3 cellular contexts compared by ENCODE assay signal in the genomic region with DNA sequence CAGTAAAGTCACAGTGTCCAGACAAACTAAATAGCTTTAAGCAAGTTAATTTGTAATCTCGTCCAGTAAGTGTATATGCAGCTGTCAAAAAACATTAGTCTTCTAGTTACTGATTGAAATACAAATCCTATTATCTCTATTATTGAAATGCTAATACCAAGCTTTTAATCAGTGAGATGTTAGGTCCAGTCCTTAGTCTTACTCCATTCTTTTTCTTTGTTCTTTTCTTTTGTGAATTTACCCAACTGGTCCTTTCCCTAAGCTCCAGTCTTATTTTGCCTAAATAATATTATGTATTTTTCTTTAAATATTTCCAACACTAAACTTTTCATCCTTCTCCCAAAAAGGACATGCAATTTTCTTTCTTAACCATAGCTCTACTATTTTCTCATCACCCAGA.
A peak's percentile ranks its signal among the peaks of the same experiment; 100 is the strongest.
TF ChIP-seq lines count a peak whose summit lies in the region.

No MANE protein-coding gene starts in this region.

TF ChIP-seq in SK-N-SH treated with all-trans-retinoic acid at 6 μM for 48 hours, 23 proteins besides CTCF, POLR2A, EP300 and RAD21:
- peak; percentile 49; the same call in 1 of the 2 replicates for TF ChIP-seq ISL1 (CRISPR knock-in tag; IDR thresholded peaks at IDR 0.05)
- TF ChIP-seq, protein P1, sequence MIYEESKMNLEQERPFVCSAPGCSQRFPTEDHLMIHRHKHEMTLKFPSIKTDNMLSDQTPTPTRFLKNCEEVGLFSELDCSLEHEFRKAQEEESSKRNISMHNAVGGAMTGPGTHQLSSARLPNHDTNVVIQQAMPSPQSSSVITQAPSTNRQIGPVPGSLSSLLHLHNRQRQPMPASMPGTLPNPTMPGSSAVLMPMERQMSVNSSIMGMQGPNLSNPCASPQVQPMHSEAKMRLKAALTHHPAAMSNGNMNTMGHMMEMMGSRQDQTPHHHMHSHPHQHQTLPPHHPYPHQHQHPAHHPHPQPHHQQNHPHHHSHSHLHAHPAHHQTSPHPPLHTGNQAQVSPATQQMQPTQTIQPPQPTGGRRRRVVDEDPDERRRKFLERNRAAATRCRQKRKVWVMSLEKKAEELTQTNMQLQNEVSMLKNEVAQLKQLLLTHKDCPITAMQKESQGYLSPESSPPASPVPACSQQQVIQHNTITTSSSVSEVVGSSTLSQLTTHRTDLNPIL (CRISPR knock-in tag; IDR thresholded peaks at IDR 0.05; ENCODE audit: low read depth): no peak

TF ChIP-seq in SK-N-SH, 30 proteins besides CTCF, POLR2A, EP300 and RAD21:
- TF ChIP-seq TEAD4 (IDR thresholded peaks at IDR 0.05; ENCODE audit: borderline replicate concordance, insufficient read depth) (no peak), RCOR1 (IDR thresholded peaks at IDR 0.05; ENCODE audit: low read length) (no peak), TAF1 (IDR thresholded peaks at IDR 0.05; ENCODE audit: borderline replicate concordance, low read depth, low read length) (no peak), FOXJ3 (CRISPR knock-in tag; IDR thresholded peaks at IDR 0.05) (no peak), RFX5 (IDR thresholded peaks at IDR 0.05; ENCODE audit: low read length) (no peak), CHD2 (IDR thresholded peaks at IDR 0.05; ENCODE audit: low read length, partially characterized antibody) (no peak), NFIC (IDR thresholded peaks at IDR 0.05; ENCODE audit: borderline replicate concordance) (no peak), SIN3A (IDR thresholded peaks at IDR 0.05; ENCODE audit: borderline replicate concordance, low read depth, low read length) (no peak), ELF1 (IDR thresholded peaks at IDR 0.05) (no peak)
- TF ChIP-seq, protein P2, sequence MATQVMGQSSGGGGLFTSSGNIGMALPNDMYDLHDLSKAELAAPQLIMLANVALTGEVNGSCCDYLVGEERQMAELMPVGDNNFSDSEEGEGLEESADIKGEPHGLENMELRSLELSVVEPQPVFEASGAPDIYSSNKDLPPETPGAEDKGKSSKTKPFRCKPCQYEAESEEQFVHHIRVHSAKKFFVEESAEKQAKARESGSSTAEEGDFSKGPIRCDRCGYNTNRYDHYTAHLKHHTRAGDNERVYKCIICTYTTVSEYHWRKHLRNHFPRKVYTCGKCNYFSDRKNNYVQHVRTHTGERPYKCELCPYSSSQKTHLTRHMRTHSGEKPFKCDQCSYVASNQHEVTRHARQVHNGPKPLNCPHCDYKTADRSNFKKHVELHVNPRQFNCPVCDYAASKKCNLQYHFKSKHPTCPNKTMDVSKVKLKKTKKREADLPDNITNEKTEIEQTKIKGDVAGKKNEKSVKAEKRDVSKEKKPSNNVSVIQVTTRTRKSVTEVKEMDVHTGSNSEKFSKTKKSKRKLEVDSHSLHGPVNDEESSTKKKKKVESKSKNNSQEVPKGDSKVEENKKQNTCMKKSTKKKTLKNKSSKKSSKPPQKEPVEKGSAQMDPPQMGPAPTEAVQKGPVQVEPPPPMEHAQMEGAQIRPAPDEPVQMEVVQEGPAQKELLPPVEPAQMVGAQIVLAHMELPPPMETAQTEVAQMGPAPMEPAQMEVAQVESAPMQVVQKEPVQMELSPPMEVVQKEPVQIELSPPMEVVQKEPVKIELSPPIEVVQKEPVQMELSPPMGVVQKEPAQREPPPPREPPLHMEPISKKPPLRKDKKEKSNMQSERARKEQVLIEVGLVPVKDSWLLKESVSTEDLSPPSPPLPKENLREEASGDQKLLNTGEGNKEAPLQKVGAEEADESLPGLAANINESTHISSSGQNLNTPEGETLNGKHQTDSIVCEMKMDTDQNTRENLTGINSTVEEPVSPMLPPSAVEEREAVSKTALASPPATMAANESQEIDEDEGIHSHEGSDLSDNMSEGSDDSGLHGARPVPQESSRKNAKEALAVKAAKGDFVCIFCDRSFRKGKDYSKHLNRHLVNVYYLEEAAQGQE (IDR thresholded peaks at IDR 0.05; ENCODE audit: low read depth, low read length): no peak
- TF ChIP-seq, protein P3, sequence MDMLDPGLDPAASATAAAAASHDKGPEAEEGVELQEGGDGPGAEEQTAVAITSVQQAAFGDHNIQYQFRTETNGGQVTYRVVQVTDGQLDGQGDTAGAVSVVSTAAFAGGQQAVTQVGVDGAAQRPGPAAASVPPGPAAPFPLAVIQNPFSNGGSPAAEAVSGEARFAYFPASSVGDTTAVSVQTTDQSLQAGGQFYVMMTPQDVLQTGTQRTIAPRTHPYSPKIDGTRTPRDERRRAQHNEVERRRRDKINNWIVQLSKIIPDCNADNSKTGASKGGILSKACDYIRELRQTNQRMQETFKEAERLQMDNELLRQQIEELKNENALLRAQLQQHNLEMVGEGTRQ (IDR thresholded peaks at IDR 0.05; ENCODE audit: borderline replicate concordance, low read depth, low read length): no peak

TF ChIP-seq in GM12878, 131 proteins besides CTCF, POLR2A, EP300 and RAD21 (continues in another document):
- TF ChIP-seq, protein P4, sequence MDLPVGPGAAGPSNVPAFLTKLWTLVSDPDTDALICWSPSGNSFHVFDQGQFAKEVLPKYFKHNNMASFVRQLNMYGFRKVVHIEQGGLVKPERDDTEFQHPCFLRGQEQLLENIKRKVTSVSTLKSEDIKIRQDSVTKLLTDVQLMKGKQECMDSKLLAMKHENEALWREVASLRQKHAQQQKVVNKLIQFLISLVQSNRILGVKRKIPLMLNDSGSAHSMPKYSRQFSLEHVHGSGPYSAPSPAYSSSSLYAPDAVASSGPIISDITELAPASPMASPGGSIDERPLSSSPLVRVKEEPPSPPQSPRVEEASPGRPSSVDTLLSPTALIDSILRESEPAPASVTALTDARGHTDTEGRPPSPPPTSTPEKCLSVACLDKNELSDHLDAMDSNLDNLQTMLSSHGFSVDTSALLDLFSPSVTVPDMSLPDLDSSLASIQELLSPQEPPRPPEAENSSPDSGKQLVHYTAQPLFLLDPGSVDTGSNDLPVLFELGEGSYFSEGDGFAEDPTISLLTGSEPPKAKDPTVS (IDR thresholded peaks at IDR 0.05; ENCODE audit: low read depth, low read length): no peak
- TF ChIP-seq BHLHE40 (IDR thresholded peaks at IDR 0.05; ENCODE audit: borderline replicate concordance in 1 of 2, low read depth in 2 of 2, low read length in 1 of 2) (no peak), NFIC (IDR thresholded peaks at IDR 0.05; ENCODE audit: low read depth, low read length) (no peak), RCOR1 (conservative IDR thresholded peaks at IDR 0.05; ENCODE audit: low read depth, low read length) (no peak), SMAD1 (IDR thresholded peaks at IDR 0.05; ENCODE audit: low read depth, partially characterized antibody) (no peak), TCF12 (IDR thresholded peaks at IDR 0.05; ENCODE audit: low read depth, low read length) (no peak), SIX5 (IDR thresholded peaks at IDR 0.05; ENCODE audit: low read depth, low read length, severe bottlenecking) (no peak), NR2C2 (IDR thresholded peaks at IDR 0.05; ENCODE audit: borderline replicate concordance, control insufficient read depth, insufficient read length, low read depth) (no peak)
- TF ChIP-seq, protein P5, sequence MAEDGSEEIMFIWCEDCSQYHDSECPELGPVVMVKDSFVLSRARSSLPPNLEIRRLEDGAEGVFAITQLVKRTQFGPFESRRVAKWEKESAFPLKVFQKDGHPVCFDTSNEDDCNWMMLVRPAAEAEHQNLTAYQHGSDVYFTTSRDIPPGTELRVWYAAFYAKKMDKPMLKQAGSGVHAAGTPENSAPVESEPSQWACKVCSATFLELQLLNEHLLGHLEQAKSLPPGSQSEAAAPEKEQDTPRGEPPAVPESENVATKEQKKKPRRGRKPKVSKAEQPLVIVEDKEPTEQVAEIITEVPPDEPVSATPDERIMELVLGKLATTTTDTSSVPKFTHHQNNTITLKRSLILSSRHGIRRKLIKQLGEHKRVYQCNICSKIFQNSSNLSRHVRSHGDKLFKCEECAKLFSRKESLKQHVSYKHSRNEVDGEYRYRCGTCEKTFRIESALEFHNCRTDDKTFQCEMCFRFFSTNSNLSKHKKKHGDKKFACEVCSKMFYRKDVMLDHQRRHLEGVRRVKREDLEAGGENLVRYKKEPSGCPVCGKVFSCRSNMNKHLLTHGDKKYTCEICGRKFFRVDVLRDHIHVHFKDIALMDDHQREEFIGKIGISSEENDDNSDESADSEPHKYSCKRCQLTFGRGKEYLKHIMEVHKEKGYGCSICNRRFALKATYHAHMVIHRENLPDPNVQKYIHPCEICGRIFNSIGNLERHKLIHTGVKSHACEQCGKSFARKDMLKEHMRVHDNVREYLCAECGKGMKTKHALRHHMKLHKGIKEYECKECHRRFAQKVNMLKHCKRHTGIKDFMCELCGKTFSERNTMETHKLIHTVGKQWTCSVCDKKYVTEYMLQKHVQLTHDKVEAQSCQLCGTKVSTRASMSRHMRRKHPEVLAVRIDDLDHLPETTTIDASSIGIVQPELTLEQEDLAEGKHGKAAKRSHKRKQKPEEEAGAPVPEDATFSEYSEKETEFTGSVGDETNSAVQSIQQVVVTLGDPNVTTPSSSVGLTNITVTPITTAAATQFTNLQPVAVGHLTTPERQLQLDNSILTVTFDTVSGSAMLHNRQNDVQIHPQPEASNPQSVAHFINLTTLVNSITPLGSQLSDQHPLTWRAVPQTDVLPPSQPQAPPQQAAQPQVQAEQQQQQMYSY (CRISPR knock-in tag; IDR thresholded peaks at IDR 0.05): no peak
- TF ChIP-seq, protein P6, sequence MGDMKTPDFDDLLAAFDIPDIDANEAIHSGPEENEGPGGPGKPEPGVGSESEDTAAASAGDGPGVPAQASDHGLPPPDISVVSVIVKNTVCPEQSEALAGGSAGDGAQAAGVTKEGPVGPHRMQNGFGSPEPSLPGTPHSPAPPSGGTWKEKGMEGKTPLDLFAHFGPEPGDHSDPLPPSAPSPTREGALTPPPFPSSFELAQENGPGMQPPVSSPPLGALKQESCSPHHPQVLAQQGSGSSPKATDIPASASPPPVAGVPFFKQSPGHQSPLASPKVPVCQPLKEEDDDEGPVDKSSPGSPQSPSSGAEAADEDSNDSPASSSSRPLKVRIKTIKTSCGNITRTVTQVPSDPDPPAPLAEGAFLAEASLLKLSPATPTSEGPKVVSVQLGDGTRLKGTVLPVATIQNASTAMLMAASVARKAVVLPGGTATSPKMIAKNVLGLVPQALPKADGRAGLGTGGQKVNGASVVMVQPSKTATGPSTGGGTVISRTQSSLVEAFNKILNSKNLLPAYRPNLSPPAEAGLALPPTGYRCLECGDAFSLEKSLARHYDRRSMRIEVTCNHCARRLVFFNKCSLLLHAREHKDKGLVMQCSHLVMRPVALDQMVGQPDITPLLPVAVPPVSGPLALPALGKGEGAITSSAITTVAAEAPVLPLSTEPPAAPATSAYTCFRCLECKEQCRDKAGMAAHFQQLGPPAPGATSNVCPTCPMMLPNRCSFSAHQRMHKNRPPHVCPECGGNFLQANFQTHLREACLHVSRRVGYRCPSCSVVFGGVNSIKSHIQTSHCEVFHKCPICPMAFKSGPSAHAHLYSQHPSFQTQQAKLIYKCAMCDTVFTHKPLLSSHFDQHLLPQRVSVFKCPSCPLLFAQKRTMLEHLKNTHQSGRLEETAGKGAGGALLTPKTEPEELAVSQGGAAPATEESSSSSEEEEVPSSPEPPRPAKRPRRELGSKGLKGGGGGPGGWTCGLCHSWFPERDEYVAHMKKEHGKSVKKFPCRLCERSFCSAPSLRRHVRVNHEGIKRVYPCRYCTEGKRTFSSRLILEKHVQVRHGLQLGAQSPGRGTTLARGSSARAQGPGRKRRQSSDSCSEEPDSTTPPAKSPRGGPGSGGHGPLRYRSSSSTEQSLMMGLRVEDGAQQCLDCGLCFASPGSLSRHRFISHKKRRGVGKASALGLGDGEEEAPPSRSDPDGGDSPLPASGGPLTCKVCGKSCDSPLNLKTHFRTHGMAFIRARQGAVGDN (IDR thresholded peaks at IDR 0.05): no peak
- TF ChIP-seq, protein P7, sequence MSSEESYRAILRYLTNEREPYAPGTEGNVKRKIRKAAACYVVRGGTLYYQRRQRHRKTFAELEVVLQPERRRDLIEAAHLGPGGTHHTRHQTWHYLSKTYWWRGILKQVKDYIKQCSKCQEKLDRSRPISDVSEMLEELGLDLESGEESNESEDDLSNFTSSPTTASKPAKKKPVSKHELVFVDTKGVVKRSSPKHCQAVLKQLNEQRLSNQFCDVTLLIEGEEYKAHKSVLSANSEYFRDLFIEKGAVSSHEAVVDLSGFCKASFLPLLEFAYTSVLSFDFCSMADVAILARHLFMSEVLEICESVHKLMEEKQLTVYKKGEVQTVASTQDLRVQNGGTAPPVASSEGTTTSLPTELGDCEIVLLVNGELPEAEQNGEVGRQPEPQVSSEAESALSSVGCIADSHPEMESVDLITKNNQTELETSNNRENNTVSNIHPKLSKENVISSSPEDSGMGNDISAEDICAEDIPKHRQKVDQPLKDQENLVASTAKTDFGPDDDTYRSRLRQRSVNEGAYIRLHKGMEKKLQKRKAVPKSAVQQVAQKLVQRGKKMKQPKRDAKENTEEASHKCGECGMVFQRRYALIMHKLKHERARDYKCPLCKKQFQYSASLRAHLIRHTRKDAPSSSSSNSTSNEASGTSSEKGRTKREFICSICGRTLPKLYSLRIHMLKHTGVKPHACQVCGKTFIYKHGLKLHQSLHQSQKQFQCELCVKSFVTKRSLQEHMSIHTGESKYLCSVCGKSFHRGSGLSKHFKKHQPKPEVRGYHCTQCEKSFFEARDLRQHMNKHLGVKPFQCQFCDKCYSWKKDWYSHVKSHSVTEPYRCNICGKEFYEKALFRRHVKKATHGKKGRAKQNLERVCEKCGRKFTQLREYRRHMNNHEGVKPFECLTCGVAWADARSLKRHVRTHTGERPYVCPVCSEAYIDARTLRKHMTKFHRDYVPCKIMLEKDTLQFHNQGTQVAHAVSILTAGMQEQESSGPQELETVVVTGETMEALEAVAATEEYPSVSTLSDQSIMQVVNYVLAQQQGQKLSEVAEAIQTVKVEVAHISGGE (CRISPR knock-in tag; IDR thresholded peaks at IDR 0.05): no peak
- TF ChIP-seq, protein P8, sequence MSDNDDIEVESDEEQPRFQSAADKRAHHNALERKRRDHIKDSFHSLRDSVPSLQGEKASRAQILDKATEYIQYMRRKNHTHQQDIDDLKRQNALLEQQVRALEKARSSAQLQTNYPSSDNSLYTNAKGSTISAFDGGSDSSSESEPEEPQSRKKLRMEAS (IDR thresholded peaks at IDR 0.05; ENCODE audit: low read depth, low read length): no peak
- TF ChIP-seq, protein P2 (IDR thresholded peaks at IDR 0.05; ENCODE audit: low read depth, low read length): no peak
